Comparison of ENCODE assay signal across 1 cellular context in the genomic region with DNA sequence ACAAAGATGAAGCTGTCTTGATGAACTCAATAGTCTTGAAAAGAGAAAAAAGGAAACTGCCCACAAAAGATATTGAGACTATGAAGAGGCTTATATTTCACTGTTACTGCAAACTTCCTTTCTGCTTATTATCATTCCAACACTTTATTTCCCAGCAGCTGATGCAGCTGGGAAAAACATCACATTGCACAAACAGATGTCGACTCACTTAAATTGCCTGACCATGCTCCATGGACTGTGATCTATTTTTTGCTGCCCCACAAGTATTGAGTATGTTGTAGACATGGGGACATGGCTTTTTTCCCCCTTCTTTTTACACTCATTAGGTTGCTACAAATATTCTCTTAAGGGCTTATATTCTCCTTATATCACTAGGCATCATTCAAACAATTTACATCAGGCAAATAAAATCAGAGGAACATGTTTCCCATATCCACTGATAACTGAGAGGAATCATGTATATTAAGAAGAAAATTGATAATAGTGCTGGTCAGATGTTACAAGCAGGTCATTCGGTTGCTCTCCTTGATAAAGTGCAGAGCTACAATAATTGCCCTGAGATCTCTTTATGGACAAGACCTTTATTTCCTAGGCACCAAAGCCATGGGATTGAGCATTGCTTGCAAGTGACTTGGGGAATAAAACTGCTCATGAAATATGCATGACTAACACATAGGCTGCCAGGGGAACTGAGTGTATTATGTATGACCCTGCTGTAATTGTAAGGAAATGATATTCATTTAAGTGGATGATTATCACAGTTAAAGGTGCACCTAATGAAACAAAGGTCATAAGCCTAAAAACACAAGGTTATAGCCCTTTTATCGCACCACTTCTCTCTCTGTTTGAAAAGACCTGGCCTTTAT.
TF ChIP-seq lines count a peak whose summit lies in the region.

No MANE protein-coding gene starts in this region.

TF ChIP-seq in neural cell, 6 proteins besides CTCF, POLR2A, EP300 and RAD21:
- TF ChIP-seq, protein P1, sequence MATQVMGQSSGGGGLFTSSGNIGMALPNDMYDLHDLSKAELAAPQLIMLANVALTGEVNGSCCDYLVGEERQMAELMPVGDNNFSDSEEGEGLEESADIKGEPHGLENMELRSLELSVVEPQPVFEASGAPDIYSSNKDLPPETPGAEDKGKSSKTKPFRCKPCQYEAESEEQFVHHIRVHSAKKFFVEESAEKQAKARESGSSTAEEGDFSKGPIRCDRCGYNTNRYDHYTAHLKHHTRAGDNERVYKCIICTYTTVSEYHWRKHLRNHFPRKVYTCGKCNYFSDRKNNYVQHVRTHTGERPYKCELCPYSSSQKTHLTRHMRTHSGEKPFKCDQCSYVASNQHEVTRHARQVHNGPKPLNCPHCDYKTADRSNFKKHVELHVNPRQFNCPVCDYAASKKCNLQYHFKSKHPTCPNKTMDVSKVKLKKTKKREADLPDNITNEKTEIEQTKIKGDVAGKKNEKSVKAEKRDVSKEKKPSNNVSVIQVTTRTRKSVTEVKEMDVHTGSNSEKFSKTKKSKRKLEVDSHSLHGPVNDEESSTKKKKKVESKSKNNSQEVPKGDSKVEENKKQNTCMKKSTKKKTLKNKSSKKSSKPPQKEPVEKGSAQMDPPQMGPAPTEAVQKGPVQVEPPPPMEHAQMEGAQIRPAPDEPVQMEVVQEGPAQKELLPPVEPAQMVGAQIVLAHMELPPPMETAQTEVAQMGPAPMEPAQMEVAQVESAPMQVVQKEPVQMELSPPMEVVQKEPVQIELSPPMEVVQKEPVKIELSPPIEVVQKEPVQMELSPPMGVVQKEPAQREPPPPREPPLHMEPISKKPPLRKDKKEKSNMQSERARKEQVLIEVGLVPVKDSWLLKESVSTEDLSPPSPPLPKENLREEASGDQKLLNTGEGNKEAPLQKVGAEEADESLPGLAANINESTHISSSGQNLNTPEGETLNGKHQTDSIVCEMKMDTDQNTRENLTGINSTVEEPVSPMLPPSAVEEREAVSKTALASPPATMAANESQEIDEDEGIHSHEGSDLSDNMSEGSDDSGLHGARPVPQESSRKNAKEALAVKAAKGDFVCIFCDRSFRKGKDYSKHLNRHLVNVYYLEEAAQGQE (IDR thresholded peaks at IDR 0.05; ENCODE audit: borderline replicate concordance) = no peak
- TF ChIP-seq TAF1 (IDR thresholded peaks at IDR 0.05; ENCODE audit: low read depth) (no peak), POLR2AphosphoS5 (IDR thresholded peaks at IDR 0.05) (no peak), EZH2 (IDR thresholded peaks at IDR 0.05; ENCODE audit: borderline replicate concordance, insufficient read depth, low read length, poor library complexity, severe bottlenecking) (no peak), SMC3 (conservative IDR thresholded peaks at IDR 0.05; ENCODE audit: poor library complexity) (no peak), MXI1 (conservative IDR thresholded peaks at IDR 0.05; ENCODE audit: poor library complexity, severe bottlenecking) (no peak)
